1 cellular context compared by ENCODE assay signal in genomic region chr3:51974277-51974962, GRCh38.
TF ChIP-seq lines count a peak whose summit lies in the region.

No MANE protein-coding gene starts in this region.

TF ChIP-seq in endothelial cell of umbilical vein, 7 proteins besides CTCF, POLR2A, EP300 and RAD21 (continued from another document):
- no peak for TF ChIP-seq FOS (IDR thresholded peaks at IDR 0.05; ENCODE audit: borderline replicate concordance, insufficient read depth, low read length)
- no peak for TF ChIP-seq EZH2 (IDR thresholded peaks at IDR 0.05; ENCODE audit: borderline replicate concordance, low read depth, low read length, severe bottlenecking)
- TF ChIP-seq MAX (IDR thresholded peaks at IDR 0.05; ENCODE audit: insufficient read depth, insufficient read length), result no peak
- no peak for TF ChIP-seq GATA2 (IDR thresholded peaks at IDR 0.05; ENCODE audit: insufficient read depth, insufficient read length, low read depth, low read length)
